Comparison of ENCODE assay signal across 8 cellular contexts in genomic region chr14:88791629-88792571, GRCh38. TPM values are rescaled to one million over a fixed set of nuclear protein-coding genes. Genes with fewer than 3 reads are reported as not detected.
DNase-seq lines count a peak whose midpoint lies in the region; ATAC-seq and TF ChIP-seq lines count a peak whose summit lies in the region.

No MANE protein-coding gene starts in this region.

- peak; percentile 14 for ATAC-seq in GM21526 (IDR thresholded peaks at IDR 0.05; ENCODE audit: low FRiP score, unreplicated experiment)
- ATAC-seq in GM18505 (IDR thresholded peaks at IDR 0.05; ENCODE audit: unreplicated experiment): no peak

- H3K9ac ChIP-seq in iPS-15b (ENCODE audit: low read depth, low read length) (no peak overlapping the region), skeletal muscle satellite cell (ENCODE audit: low read depth, low read length) (peak overlapping the region; percentile 26)

- H3K36me3 ChIP-seq in BJ (ENCODE audit: control insufficient read depth, insufficient read depth, low read length) (no peaks in the 10 kb centered on the region), iPS-15b (ENCODE audit: control insufficient read depth, insufficient read depth, low read length) (no peaks in the 10 kb centered on the region), skeletal muscle satellite cell (ENCODE audit: insufficient read depth, low read length) (no peaks in the 10 kb centered on the region)

- peak overlapping the region; percentile 97 for H3K4me2 ChIP-seq in skeletal muscle satellite cell (ENCODE audit: low read length)

- DNase-seq in BJ (ENCODE audit: low read depth): no peak
- peak; percentile 72 to 73 for DNase-seq in NCI-H524 (lab: John Stamatoyannopoulos, UW)
- DNase-seq in NCI-H128 (lab: John Stamatoyannopoulos, UW; ENCODE audit: unreplicated experiment): no peak

- POLR2A ChIA-PET in BJ (lab: Charles Lee): no interaction called here

- H3K27me3 ChIP-seq in BJ (ENCODE audit: control insufficient read depth, insufficient read depth, low read length) (peaks cover 5% of the 10 kb centered on the region; the same call in 1 of the 2 replicates), iPS-15b (ENCODE audit: control insufficient read depth, insufficient read depth, low read length) (peaks cover 57% of the 10 kb centered on the region), skeletal muscle satellite cell (ENCODE audit: control insufficient read depth, insufficient read depth, low read length) (peaks cover 27% of the 10 kb centered on the region)

- CTCF ChIA-PET in BJ (lab: Yijun Ruan, JAX): interaction anchor here (0.6 to 2.1 kb wide), 10 partner anchors 9 to 211 kb away, joined by 3 to 9 read pairs (median 3); partner anchors contain the start of gene TTC8

- peak overlapping the region; percentile 45 for H3K27ac ChIP-seq in angular gyrus (ENCODE audit: low read depth, low read length)

- no peak for TF ChIP-seq CTCF in BJ (IDR thresholded peaks at IDR 0.05; ENCODE audit: insufficient read depth, low read depth, low read length)

- H3K9me3 ChIP-seq in iPS-15b (ENCODE audit: control insufficient read depth, insufficient read depth, low read length): no peaks in the 10 kb centered on the region
- H3K9me3 ChIP-seq in skeletal muscle satellite cell (replicated peaks; ENCODE audit: low read length): no peaks in the 10 kb centered on the region

- H3K4me1 ChIP-seq in iPS-15b (ENCODE audit: control insufficient read depth, insufficient read depth, low read length) (peaks cover 3% of the 10 kb centered on the region), skeletal muscle satellite cell (ENCODE audit: control insufficient read depth, insufficient read depth, low read length) (peaks cover 4% of the 10 kb centered on the region)

- TF ChIP-seq POLR2A in GM18505 (IDR thresholded peaks at IDR 0.05; ENCODE audit: borderline replicate concordance, extremely low read depth, insufficient read depth, insufficient read length): no peak

- peak overlapping the region; percentile 54 for H3K4me3 ChIP-seq in BJ (ENCODE audit: low read depth, low read length)
- peak overlapping the region; percentile 79 for H3K4me3 ChIP-seq in iPS-15b (ENCODE audit: low read depth, low read length)
- peak overlapping the region; percentile 85 for H3K4me3 ChIP-seq in skeletal muscle satellite cell (ENCODE audit: low read length)

RNA-seq across cellular contexts. Expression of gene EML5, which starts 0.9 kb away (rescaled TPM):
- polyA plus RNA-seq in BJ (2011; rRNA removed): 1.2 and 2.6 TPM in 2 replicates
- 5.2 and 5.7 TPM in 2 replicates for polyA minus RNA-seq in BJ (2011; rRNA and poly(A)+ RNA removed)
- total RNA-seq in skeletal muscle satellite cell (2012; rRNA removed): under 0.01 TPM in 1 of 2 replicates, not detected in the other

RNA-seq across cellular contexts. Expression of gene TTC8, which starts 32.6 kb away (rescaled TPM):
- 43.7 and 66.9 TPM in 2 replicates for polyA plus RNA-seq in BJ (2011; rRNA removed)
- 21.3 and 31.9 TPM in 2 replicates for polyA minus RNA-seq in BJ (2011; rRNA and poly(A)+ RNA removed)
- total RNA-seq in skeletal muscle satellite cell (2012; rRNA removed): 19.4 and 27.1 TPM in 2 replicates

Comparison
In these comparisons a context has a peak if more than half of its experiments do, and no peak if none do; other contexts are left out.
1. DNase-seq: peak in NCI-H524 (2 of 2); none in BJ (single experiment) and NCI-H128 (single experiment).
2. Peak in every context shown above with its lines, with median percentiles within 50 percentile points of each other: H3K4me3 ChIP-seq.